Comparison of ENCODE assay signal across 8 cellular contexts in the genomic region with DNA sequence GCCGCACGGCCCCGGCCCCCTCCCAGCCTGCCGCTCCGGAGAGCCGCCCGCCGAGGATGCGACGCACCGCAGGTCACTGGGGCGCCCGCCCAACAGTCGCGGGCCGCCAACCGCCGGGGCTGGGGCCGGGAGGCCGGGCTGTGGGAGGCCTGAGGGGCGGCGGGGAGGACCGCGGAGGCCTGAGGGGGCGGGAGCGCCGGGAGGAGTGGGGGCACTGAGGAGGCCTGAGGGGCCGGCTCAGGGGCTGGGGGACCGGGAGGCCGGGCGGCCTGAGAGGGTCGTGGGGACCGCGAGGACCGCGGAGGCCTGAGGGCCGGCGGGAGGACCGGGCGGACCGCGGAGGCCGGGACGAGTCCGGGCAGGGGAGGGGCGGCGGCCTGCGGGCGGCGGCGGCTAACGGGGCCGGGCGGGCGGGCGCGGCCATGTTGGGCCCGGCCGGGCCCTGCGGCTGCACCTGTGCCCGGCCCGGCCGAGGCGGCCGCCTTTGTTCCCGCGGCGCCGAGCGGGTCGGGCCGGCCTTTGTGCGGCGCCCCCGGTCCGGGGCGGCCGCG. TPM values are rescaled to one million over a fixed set of nuclear protein-coding genes. Genes with fewer than 3 reads are reported as not detected.
DNase-seq lines count a peak whose midpoint lies in the region; ATAC-seq, FAIRE-seq and TF ChIP-seq lines count a peak whose summit lies in the region.

No MANE protein-coding gene starts in this region.

- intact Hi-C loops in natural killer cell (cut with micrococcal nuclease) = loop anchor here (2.0 kb wide), 1 partner anchor 15 kb away; the partner anchor contains the start of gene LETM1

- peaks cover 19% of the 10 kb centered on the region for H3K36me3 Mint-ChIP-seq in effector memory CD8-positive, alpha-beta T cell (ENCODE audit: insufficient read depth)
- H3K36me3 Mint-ChIP-seq in natural killer cell = no peaks in the 10 kb centered on the region

- no peaks in the 10 kb centered on the region for H3K36me3 ChIP-seq in Loucy (ENCODE audit: insufficient read depth, low read length)

- ATAC-seq in GM21576 (IDR thresholded peaks at IDR 0.05; ENCODE audit: unreplicated experiment) (peak; percentile 5), natural killer cell (peak in 1 of 3 donors; percentile 6)
- no peak for ATAC-seq in effector memory CD8-positive, alpha-beta T cell (replicated peaks)

- no peaks in the 10 kb centered on the region for H3K9me2 ChIP-seq in Loucy (replicated peaks; ENCODE audit: low read depth, low read length)

- peak overlapping the region; percentile 41 for H3K4me2 ChIP-seq in Loucy (ENCODE audit: low read depth, low read length, poor library complexity, severe bottlenecking)

- peaks cover 35% of the 10 kb centered on the region for H4K20me1 ChIP-seq in Loucy (ENCODE audit: insufficient read depth, low read length, poor library complexity, severe bottlenecking)

- H3K9me3 Mint-ChIP-seq in effector memory CD8-positive, alpha-beta T cell = no peaks in the 10 kb centered on the region
- H3K9me3 Mint-ChIP-seq in natural killer cell = no peaks in the 10 kb centered on the region

- peak overlapping the region; percentile 14 to 18 for H3K4me3 Mint-ChIP-seq in effector memory CD8-positive, alpha-beta T cell
- H3K4me3 Mint-ChIP-seq in natural killer cell = no peak overlapping the region

- TF ChIP-seq CTCF in GM12875 (IDR thresholded peaks at IDR 0.05; ENCODE audit: borderline replicate concordance, insufficient read depth, low read depth, low read length) = no peak
- TF ChIP-seq CTCF in Loucy (conservative IDR thresholded peaks at IDR 0.05; ENCODE audit: low read length) = no peak
- no peak for TF ChIP-seq CTCF in natural killer cell (IDR thresholded peaks at IDR 0.05)

- FAIRE-seq in RCC 7860 (lab: Jason Lieb, UNC) = no peak

- no peak overlapping the region for H3K27ac Mint-ChIP-seq in effector memory CD8-positive, alpha-beta T cell
- no peak overlapping the region for H3K27ac Mint-ChIP-seq in natural killer cell

- H3K9me3 ChIP-seq in Loucy (ENCODE audit: insufficient read depth, low read depth, low read length) = no peaks in the 10 kb centered on the region

- no peaks in the 10 kb centered on the region for H3F3A ChIP-seq in Loucy (ENCODE audit: low read depth)

- H3K79me2 ChIP-seq in Loucy (ENCODE audit: insufficient read depth, low read length) = peaks cover 60% of the 10 kb centered on the region

- H3K27me3 ChIP-seq in Loucy (ENCODE audit: insufficient read depth, low read length, poor library complexity, severe bottlenecking) = no peaks in the 10 kb centered on the region

- H3K9ac ChIP-seq in Loucy (ENCODE audit: low read depth, low read length, poor library complexity, severe bottlenecking) = peak overlapping the region; percentile 95

- peak overlapping the region; percentile 53; the same call in 1 of the 2 replicates for H2AFZ ChIP-seq in Loucy (ENCODE audit: low read length)

- peaks cover 17 to 29% of the 10 kb centered on the region in 2 donors for H3K4me1 Mint-ChIP-seq in effector memory CD8-positive, alpha-beta T cell (ENCODE audit: low read depth in 2 of 2)
- peaks cover 18 to 20% of the 10 kb centered on the region in 2 donors for H3K4me1 Mint-ChIP-seq in natural killer cell

- H3K4me1 ChIP-seq in Loucy (ENCODE audit: insufficient read depth, low read length, poor library complexity, severe bottlenecking) = peaks cover 27% of the 10 kb centered on the region

- peak in 1 of 3 experiments; percentile 14 for DNase-seq in effector memory CD8-positive, alpha-beta T cell
- DNase-seq in natural killer cell (peak; percentile 45), RCC 7860 (ENCODE audit: low spot score) (no peak), SKM-1 (lab: John Stamatoyannopoulos, UW; ENCODE audit: unreplicated experiment) (no peak), NCI-H345 (lab: John Stamatoyannopoulos, UW) (no peak)

- H3K4me3 ChIP-seq in GM12875 (ENCODE audit: low read depth, low read length) (peak overlapping the region; percentile 57), Loucy (ENCODE audit: low read length, poor library complexity, severe bottlenecking) (peak overlapping the region; percentile 93)

- no peaks in the 10 kb centered on the region for H3K27me3 Mint-ChIP-seq in effector memory CD8-positive, alpha-beta T cell
- H3K27me3 Mint-ChIP-seq in natural killer cell (ENCODE audit: low read depth in 2 of 2) = no peaks in the 10 kb centered on the region

RNA-seq across cellular contexts. Expression of gene NSD2, which starts 0.4 kb away (rescaled TPM):
- 10 to 100 TPM; 36.4 to 51.0 (median 48.3) TPM for total RNA-seq in natural killer cell

RNA-seq across cellular contexts. Expression of gene LETM1, which starts 15.6 kb away (rescaled TPM):
- 10 to 100 TPM; 40.4 to 56.5 (median 55.7) TPM for total RNA-seq in natural killer cell
